ENCODE assay signal across 14 cellular contexts in genomic region chr2:108616290-108616689, GRCh38.
DNase-seq lines count a peak whose midpoint lies in the region; ATAC-seq and TF ChIP-seq lines count a peak whose summit lies in the region.
"Had no signal": no experiment of that assay in that cellular context is flagged by ENCODE, and none has a peak within 500 bp of the region (broad histone marks: within the 10 kb centered on the region; RNA-seq: fewer than 3 reads in every experiment).

No MANE protein-coding gene starts in this region.

- no peaks in the 10 kb centered on the region for H3K9me3 ChIP-seq in BE2C

- H3K36me3 Mint-ChIP-seq in activated CD8-positive, alpha-beta memory T cell treated with anti-CD3 and anti-CD28 coated beads, Interleukin-2, amount 10 ng/mL, durations not matched to agents 7 days and 5 days, result peaks cover 5% of the 10 kb centered on the region
- peaks cover 10% of the 10 kb centered on the region for H3K36me3 Mint-ChIP-seq in stimulated activated memory B cell treated with anti-CD40 and anti-IgM and Interleukin-4, amounts not matched to agents 10 μg/mL and 1 μg/mL and 100 μg/mL, for 72 hours

- H3K4me1 ChIP-seq in BE2C, result 0 out of 2 replicates have a peak, but pooled peaks cover 3% of the 10 kb centered on the region

- CTCF ChIA-PET in activated CD8-positive, alpha-beta memory T cell treated with anti-CD3 and anti-CD28 coated beads, Interleukin-2, amount 10 ng/mL, durations not matched to agents 7 days and 5 days (lab: Charles Lee), result interaction anchor here (1.0 to 10.3 kb wide), 4 partner anchors 9 to 83 kb away, joined by 3 to 171 read pairs (median 7); no protein-coding TSS in a partner anchor
- CTCF ChIA-PET in RWPE1 (lab: Yijun Ruan, JAX), result interaction anchor here (1.0 to 2.3 kb wide), 2 partner anchors 13 to 20 kb away, joined by 3 to 28 read pairs; no protein-coding TSS in a partner anchor

- H3K4me1 Mint-ChIP-seq in activated CD8-positive, alpha-beta memory T cell treated with anti-CD3 and anti-CD28 coated beads, Interleukin-2, amount 10 ng/mL, durations not matched to agents 7 days and 5 days, result peaks cover 90% of the 10 kb centered on the region
- peaks cover 80% of the 10 kb centered on the region for H3K4me1 Mint-ChIP-seq in stimulated activated memory B cell treated with anti-CD40 and anti-IgM and Interleukin-4, amounts not matched to agents 10 μg/mL and 1 μg/mL and 100 μg/mL, for 72 hours

- H3K9me3 Mint-ChIP-seq in activated CD8-positive, alpha-beta memory T cell treated with anti-CD3 and anti-CD28 coated beads, Interleukin-2, amount 10 ng/mL, durations not matched to agents 7 days and 5 days (ENCODE audit: low read depth), result no peaks in the 10 kb centered on the region
- no peaks in the 10 kb centered on the region for H3K9me3 Mint-ChIP-seq in stimulated activated memory B cell treated with anti-CD40 and anti-IgM and Interleukin-4, amounts not matched to agents 10 μg/mL and 1 μg/mL and 100 μg/mL, for 72 hours
- H3K9me3 Mint-ChIP-seq: activated B cell treated with CpG ODN at 0.5 μM for 24 hours; dendritic cell treated with granulocyte-macrophage colony-stimulating factor and Interleukin-4, amounts not matched to agents 40 ng/mL and 50 ng/mL, for 4 days had no signal

- no peak for ATAC-seq in activated CD8-positive, alpha-beta memory T cell treated with anti-CD3 and anti-CD28 coated beads, Interleukin-2, amount 10 ng/mL, durations not matched to agents 7 days and 5 days
- no peak for ATAC-seq in stimulated activated memory B cell treated with anti-CD40 and anti-IgM and Interleukin-4, amounts not matched to agents 10 μg/mL and 1 μg/mL and 100 μg/mL, for 72 hours
- no peak for ATAC-seq in GM19452 (IDR thresholded peaks at IDR 0.05; ENCODE audit: unreplicated experiment)
- no peak for ATAC-seq in GM18867 (IDR thresholded peaks at IDR 0.05; ENCODE audit: unreplicated experiment)

- peak overlapping the region; percentile 84 for H3K27ac Mint-ChIP-seq in activated CD8-positive, alpha-beta memory T cell treated with anti-CD3 and anti-CD28 coated beads, Interleukin-2, amount 10 ng/mL, durations not matched to agents 7 days and 5 days
- H3K27ac Mint-ChIP-seq in stimulated activated memory B cell treated with anti-CD40 and anti-IgM and Interleukin-4, amounts not matched to agents 10 μg/mL and 1 μg/mL and 100 μg/mL, for 72 hours, result peak overlapping the region; percentile 72
- H3K27ac Mint-ChIP-seq: activated B cell treated with CpG ODN at 0.5 μM for 24 hours had no signal

- H3K4me3 Mint-ChIP-seq in activated CD8-positive, alpha-beta memory T cell treated with anti-CD3 and anti-CD28 coated beads, Interleukin-2, amount 10 ng/mL, durations not matched to agents 7 days and 5 days, result no peak overlapping the region
- H3K4me3 Mint-ChIP-seq in stimulated activated memory B cell treated with anti-CD40 and anti-IgM and Interleukin-4, amounts not matched to agents 10 μg/mL and 1 μg/mL and 100 μg/mL, for 72 hours, result no peak overlapping the region
- H3K4me3 Mint-ChIP-seq: activated B cell treated with CpG ODN at 0.5 μM for 24 hours; dendritic cell treated with granulocyte-macrophage colony-stimulating factor and Interleukin-4, amounts not matched to agents 40 ng/mL and 50 ng/mL, for 4 days had no signal

- H3K27me3 ChIP-seq in BE2C, result no peaks in the 10 kb centered on the region

- no peaks in the 10 kb centered on the region for H3K36me3 ChIP-seq in BE2C

- TF ChIP-seq CTCF in RWPE1 (conservative IDR thresholded peaks at IDR 0.05; ENCODE audit: low read depth), result no peak
- no peak for TF ChIP-seq CTCF in BE2C (IDR thresholded peaks at IDR 0.05; ENCODE audit: low read depth, low read length)

- H3K27me3 Mint-ChIP-seq in activated CD8-positive, alpha-beta memory T cell treated with anti-CD3 and anti-CD28 coated beads, Interleukin-2, amount 10 ng/mL, durations not matched to agents 7 days and 5 days, result no peaks in the 10 kb centered on the region
- no peaks in the 10 kb centered on the region for H3K27me3 Mint-ChIP-seq in stimulated activated memory B cell treated with anti-CD40 and anti-IgM and Interleukin-4, amounts not matched to agents 10 μg/mL and 1 μg/mL and 100 μg/mL, for 72 hours
- H3K27me3 Mint-ChIP-seq: activated B cell treated with CpG ODN at 0.5 μM for 24 hours; dendritic cell treated with granulocyte-macrophage colony-stimulating factor and Interleukin-4, amounts not matched to agents 40 ng/mL and 50 ng/mL, for 4 days had no signal

- H3K27ac ChIP-seq in RWPE1, result peak overlapping the region; percentile 85

- DNase-seq in activated CD8-positive, alpha-beta memory T cell treated with anti-CD3 and anti-CD28 coated beads, Interleukin-2, amount 10 ng/mL, durations not matched to agents 7 days and 5 days, result no peak
- DNase-seq in activated CD8-positive, alpha-beta memory T cell treated with anti-CD3 and anti-CD28 coated beads, Interleukin-2, amount 50 U/mL, for 4 hours, result no peak
- DNase-seq in RWPE1 (ENCODE audit: low spot score) (no peak), glomerular visceral epithelial cell (ENCODE audit: extremely low spot score) (peak; percentile 56), BE2C (no peak)
- DNase-seq: activated B cell treated with CpG ODN at 0.5 μM for 24 hours; activated T-cell treated with anti-CD3 and anti-CD28 coated beads, Interleukin-2, amount 50 U/mL, for 48 hours; amygdala; MV-4-11; substantia nigra had no signal

- H3K4me3 ChIP-seq in BE2C (ENCODE audit: low read depth, low read length), result no peak overlapping the region

- POLR2A ChIA-PET in RWPE1 (lab: Yijun Ruan, JAX; ENCODE audit: low non-redundant PET), result no interaction called here
